Comparison of ENCODE assay signal across 3 cellular contexts in genomic region chr14:99704037-99704436, GRCh38.
TF ChIP-seq lines count a peak whose summit lies in the region.

No MANE protein-coding gene starts in this region.

TF ChIP-seq in IMR-90, 13 proteins besides CTCF, POLR2A, EP300 and RAD21:
- TF ChIP-seq RCOR1 (IDR thresholded peaks at IDR 0.05; ENCODE audit: insufficient replicate concordance, low read length): no peak
- no peak for TF ChIP-seq CHD1 (IDR thresholded peaks at IDR 0.05; ENCODE audit: low read depth, low read length)
- peak; percentile 84 for TF ChIP-seq CEBPB (IDR thresholded peaks at IDR 0.05; ENCODE audit: low read depth, low read length)
TF ChIP-seq in IMR-90: peak in this region for 1.

TF ChIP-seq in Ishikawa, 13 proteins besides CTCF, POLR2A, EP300 and RAD21:
- 0 out of 2 replicates have a peak, but pooled peaks have one; percentile 17 for TF ChIP-seq CEBPB (IDR thresholded peaks at IDR 0.05)
- no peak for TF ChIP-seq ZBTB7A (IDR thresholded peaks at IDR 0.05; ENCODE audit: low read depth)
- TF ChIP-seq TCF12 (IDR thresholded peaks at IDR 0.05; ENCODE audit: low read depth): no peak
- no peak for TF ChIP-seq EGR1 (IDR thresholded peaks at IDR 0.05)
- TF ChIP-seq USF1 (IDR thresholded peaks at IDR 0.05): no peak
- no peak for TF ChIP-seq REST (IDR thresholded peaks at IDR 0.05; ENCODE audit: low read depth)

TF ChIP-seq in H1, 55 proteins besides CTCF, POLR2A, EP300 and RAD21:
- TF ChIP-seq YY1 (IDR thresholded peaks at IDR 0.05; ENCODE audit: low read depth, low read length) (no peak), CEBPB (IDR thresholded peaks at IDR 0.05; ENCODE audit: low read depth, low read length) (0 out of 2 replicates have a peak, but pooled peaks have one; percentile 46)
